Comparison of ENCODE assay signal across 16 cellular contexts in genomic region chr2:175063741-175064140, GRCh38. TPM values are rescaled to one million over a fixed set of nuclear protein-coding genes. Genes with fewer than 3 reads are reported as not detected.
DNase-seq lines count a peak whose midpoint lies in the region; ATAC-seq and TF ChIP-seq lines count a peak whose summit lies in the region.
"Had no signal": no experiment of that assay in that cellular context is flagged by ENCODE, and none has a peak within 500 bp of the region (broad histone marks: within the 10 kb centered on the region; RNA-seq: fewer than 3 reads in every experiment).

No MANE protein-coding gene starts in this region.

- H2AFZ ChIP-seq in mammary epithelial cell (ENCODE audit: low read depth, low read length), result no peak overlapping the region

- H3K27me3 ChIP-seq in mammary epithelial cell (ENCODE audit: insufficient read depth, low read length) (no peaks in the 10 kb centered on the region), left lung (no peaks in the 10 kb centered on the region), heart right ventricle (no peaks in the 10 kb centered on the region)

- CTCF ChIA-PET in mammary epithelial cell (lab: Charles Lee; ENCODE audit: low non-redundant PET), result no interaction called here

- no peaks in the 10 kb centered on the region for H3K79me2 ChIP-seq in mammary epithelial cell (ENCODE audit: insufficient read depth, low read length)

- H3K9ac ChIP-seq in mammary epithelial cell (ENCODE audit: insufficient read depth, low read length), result no peak overlapping the region
- H3K9ac ChIP-seq: SK-N-SH had no signal

- H3K4me2 ChIP-seq in mammary epithelial cell (ENCODE audit: insufficient read depth, low read depth, low read length), result no peak overlapping the region
- H3K4me2 ChIP-seq: SK-N-SH had no signal

- H3K9me3 ChIP-seq in mammary epithelial cell (replicated peaks; ENCODE audit: insufficient read depth, low read length) (no peaks in the 10 kb centered on the region), left lung (no peaks in the 10 kb centered on the region), heart right ventricle (no peaks in the 10 kb centered on the region)
- H3K9me3 ChIP-seq: HAP-1, SK-N-SH had no signal

- no TSS peak for BruUV-seq in mammary epithelial cell (replicated peaks; lab: Mats Ljungman, UMichigan)

- H3K4me3 ChIP-seq in mammary epithelial cell (replicated peaks in 1 of 3; ENCODE audit: insufficient read depth in 1 of 3, low read depth in 2 of 3, low read length in 3 of 3) (no peak overlapping the region), left lung (no peak overlapping the region), heart right ventricle (no peak overlapping the region)
- H3K4me3 ChIP-seq: HAP-1 had no signal

- H3K36me3 ChIP-seq in mammary epithelial cell (ENCODE audit: insufficient read depth, low read length) (no peaks in the 10 kb centered on the region), left lung (peaks cover 0 to 13% of the 10 kb centered on the region in 2 donors), heart right ventricle (peaks cover 0 to 30% (median 0%) of the 10 kb centered on the region in 9 donors)
- H3K36me3 ChIP-seq: HAP-1 had no signal

- in situ Hi-C loops in mammary epithelial cell (cut with MboI; ENCODE audit: low sequenced_read_pairs in 2 of 2), result no loop called here

- dilution Hi-C loops in mammary epithelial cell (cut with HindIII; ENCODE audit: low sequenced_read_pairs), result no loop called here

- H3K4me1 ChIP-seq in mammary epithelial cell (ENCODE audit: insufficient read depth, low read length) (peaks cover 12% of the 10 kb centered on the region), left lung (no peaks in the 10 kb centered on the region), heart right ventricle (peaks cover 0 to 11% (median 0%) of the 10 kb centered on the region in 9 donors)
- H3K4me1 ChIP-seq: HAP-1 had no signal

- TF ChIP-seq CTCF in mammary epithelial cell (conservative IDR thresholded peaks at IDR 0.05 in 1 of 2, IDR thresholded peaks at IDR 0.05 in 1 of 2; ENCODE audit: extremely low read depth in 1 of 2, insufficient read depth in 1 of 2, low read depth in 1 of 2, low read length in 2 of 2) (no peak), left lung (IDR thresholded peaks at IDR 0.05) (no peak), heart right ventricle (IDR thresholded peaks at IDR 0.05) (no peak)

- no peaks in the 10 kb centered on the region for H4K20me1 ChIP-seq in mammary epithelial cell (ENCODE audit: insufficient read depth, low read length)

- DNase-seq in ELR (ENCODE audit: low read depth), result peak; percentile 17
- DNase-seq in NCI-H510A (lab: John Stamatoyannopoulos, UW), result peak; percentile 72
- peak; percentile 67 for DNase-seq in mammary epithelial cell
- peak; percentile 44 for DNase-seq in iris pigment epithelial cell (ENCODE audit: low read depth)
- DNase-seq in left lung, result no peak
- no peak for DNase-seq in NCI-H1694 (lab: John Stamatoyannopoulos, UW)
- no peak for DNase-seq in activated CD4-positive, CD25-positive, alpha-beta regulatory T cell treated with anti-CD3 and anti-CD28 coated beads, Interleukin-2, amount 50 U/mL, for 72 hours
- no peak for DNase-seq in heart right ventricle
- DNase-seq: C1 segment of cervical spinal cord, Kasumi-1, NCI-H1105, NCI-H187, NCI-H2171, Right ventricle myocardium superior, SK-N-SH had no signal

- intact Hi-C loops in mammary epithelial cell (cut with micrococcal nuclease) (no loop called here), left lung (cut with DNase I) (no loop called here), heart right ventricle (cut with DNase I) (no loop called here)

- WGBS in mammary epithelial cell (ENCODE audit: low coverage, missing lambda C conversion rate), result 59% methylated on average over 2 of the region's 2 CpGs
- WGBS in heart right ventricle, 2 donors, result 98 to 99% methylated on average over 2 of the region's 2 CpGs

- H3K27ac ChIP-seq in mammary epithelial cell (ENCODE audit: insufficient read depth, low read depth, low read length), result no peak overlapping the region
- no peak overlapping the region for H3K27ac ChIP-seq in left lung
- H3K27ac ChIP-seq in heart right ventricle, result no peak overlapping the region

- ATAC-seq in left lung (no peak), heart right ventricle (no peak)

RNA-seq across cellular contexts. Expression of gene CHN1, which starts 58.6 kb away (rescaled TPM):
- 1 to 10 TPM; 2.3 to 4.5 TPM for total RNA-seq in mammary epithelial cell
- polyA plus RNA-seq in mammary epithelial cell, result 8.2 TPM
- 1.8 TPM for polyA minus RNA-seq in mammary epithelial cell
- total RNA-seq in left lung, result 10 to 100 TPM; 27.4 to 38.9 TPM
- 10 to 100 TPM in 8 of 10 donors, 1 to 10 TPM in 2; 6.1 to 26.5 (median 17.7) TPM for total RNA-seq in heart right ventricle
- 1 to 10 TPM; 7.1 to 7.9 TPM for polyA plus RNA-seq in heart right ventricle

Comparison
In these comparisons a context has a peak if more than half of its experiments do, and no peak if none do; other contexts are left out.
1. DNase-seq: peak in ELR (single experiment), NCI-H510A (single experiment), mammary epithelial cell (single experiment) and iris pigment epithelial cell (single experiment); none in left lung (0 of 2), NCI-H1694 (single experiment), activated CD4-positive, CD25-positive, alpha-beta regulatory T cell treated with anti-CD3 and anti-CD28 coated beads, Interleukin-2, amount 50 U/mL, for 72 hours (single experiment) and heart right ventricle (0 of 2).